In the genomic region with DNA sequence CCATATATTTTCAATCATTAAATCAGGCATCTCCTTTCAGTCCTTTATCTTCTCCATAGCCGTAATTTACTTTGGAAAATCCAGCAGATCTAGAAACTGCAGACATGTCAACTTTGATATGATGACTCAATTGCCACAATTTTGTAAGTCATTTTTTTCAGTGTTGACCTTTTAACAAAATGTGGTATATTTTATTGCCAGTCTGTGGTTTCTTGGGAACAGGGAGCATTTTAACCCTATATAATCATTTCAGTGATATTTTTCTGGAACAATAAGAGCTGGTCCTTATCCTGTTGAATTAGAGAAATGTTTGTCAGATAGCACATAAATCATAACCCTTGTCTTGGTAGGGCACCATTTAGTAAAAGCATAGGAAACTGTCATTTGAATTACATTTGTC, we compare ENCODE assay signal across 35 cellular contexts.
DNase-seq lines count a peak whose midpoint lies in the region; ATAC-seq, FAIRE-seq and TF ChIP-seq lines count a peak whose summit lies in the region.
"Had no signal": no experiment of that assay in that cellular context is flagged by ENCODE, and none has a peak within 500 bp of the region (broad histone marks: within the 10 kb centered on the region; RNA-seq: fewer than 3 reads in every experiment).

No MANE protein-coding gene starts in this region.

- no peak overlapping the region for H2AFZ ChIP-seq in endothelial cell of umbilical vein (ENCODE audit: low read depth, low read length)
- H2AFZ ChIP-seq: GM23338 had no signal

- H3K27ac ChIP-seq in HEK293 (ENCODE audit: extremely low read depth, low read depth, low read length) (no peak overlapping the region), Panc1 (ENCODE audit: low read length) (no peak overlapping the region), endothelial cell of umbilical vein (ENCODE audit: insufficient read depth, low read depth, low read length) (no peak overlapping the region), endodermal cell (ENCODE audit: low read depth, low read length) (no peak overlapping the region)
- H3K27ac ChIP-seq: cardiac muscle cell, heart left ventricle, HL-60, KMS-11, sigmoid colon, SK-N-MC, tibial nerve had no signal

- in situ Hi-C loops in Panc1 (cut with HindIII; ENCODE audit: low pct_unique_long_range_greater_than_20kb, low sequenced_read_pairs), result no loop called here

- WGBS in endodermal cell (ENCODE audit: insufficient coverage in 1 of 2, insufficient read length in 1 of 2), 2 experiments, result 97 to 100% methylated on average over 1 of the region's 1 CpG

- TF ChIP-seq CTCF in HEK293 (tag by site-specific recombination; IDR thresholded peaks at IDR 0.05) (no peak), Panc1 (IDR thresholded peaks at IDR 0.05) (no peak), endothelial cell of umbilical vein (IDR thresholded peaks at IDR 0.05; ENCODE audit: extremely low read depth in 1 of 2, insufficient read depth in 1 of 2, low read depth in 1 of 2, low read length in 2 of 2) (no peak), natural killer cell (IDR thresholded peaks at IDR 0.05) (no peak), endodermal cell (conservative IDR thresholded peaks at IDR 0.05) (no peak)

- dilution Hi-C loops in endothelial cell of umbilical vein (cut with MboI; ENCODE audit: extremely low pct_ligation_motif_present, low sequenced_read_pairs), result no loop called here

- H3K4me1 Mint-ChIP-seq in natural killer cell (no peaks in the 10 kb centered on the region), endodermal cell (peaks cover 3% of the 10 kb centered on the region)
- H3K4me1 Mint-ChIP-seq: GM23338, naive B cell had no signal

- POLR2A ChIA-PET in HEK293 (lab: Yijun Ruan, JAX), result no interaction called here
- POLR2A ChIA-PET in Panc1 (lab: Charles Lee), result interaction anchor here (0.5 kb wide), 1 partner anchor 90 kb away, joined by 11 read pairs; no protein-coding TSS in a partner anchor
- POLR2A ChIA-PET in endothelial cell of umbilical vein (lab: Charles Lee), result no interaction called here

- H3K36me3 Mint-ChIP-seq in natural killer cell (no peaks in the 10 kb centered on the region), endodermal cell (ENCODE audit: low read depth) (peaks cover 65% of the 10 kb centered on the region)

- intact Hi-C loops in Panc1 (cut with micrococcal nuclease; ENCODE audit: unreplicated experiment) (no loop called here), endothelial cell of umbilical vein (cut with micrococcal nuclease) (no loop called here), natural killer cell (cut with micrococcal nuclease) (no loop called here)

- ATAC-seq in Panc1 (no peak), natural killer cell (no peak), GM18505 (IDR thresholded peaks at IDR 0.05; ENCODE audit: unreplicated experiment) (no peak)
- ATAC-seq: activated CD4-positive, CD25-positive, alpha-beta regulatory T cell treated with anti-CD3 and anti-CD28 coated beads, Interleukin-2, amount 50 U/mL, for 24 hours; GM23338; heart left ventricle had no signal

- no peaks in the 10 kb centered on the region for H3K9me1 ChIP-seq in endothelial cell of umbilical vein (replicated peaks; ENCODE audit: control insufficient read depth, extremely low read depth, insufficient read depth, low read length)

- H3K27me3 Mint-ChIP-seq in natural killer cell (ENCODE audit: low read depth in 2 of 2), result no peaks in the 10 kb centered on the region
- H3K27me3 Mint-ChIP-seq in endodermal cell (ENCODE audit: insufficient read depth), result no peaks in the 10 kb centered on the region
- H3K27me3 Mint-ChIP-seq: CD4-positive, alpha-beta T cell; naive B cell; progenitor cell of endocrine pancreas had no signal

- H4K20me1 ChIP-seq in endothelial cell of umbilical vein (replicated peaks; ENCODE audit: control insufficient read depth, extremely low read depth, insufficient read depth, low read length), result no peaks in the 10 kb centered on the region

- H3K4me3 Mint-ChIP-seq in natural killer cell (no peak overlapping the region), endodermal cell (no peak overlapping the region)
- H3K4me3 Mint-ChIP-seq: activated T-helper 1 cell treated with anti-CD3 and anti-CD28 coated beads, Interleukin-12 subunit alpha, Interleukin-12 subunit beta, Interleukin-2, Interleukin-4 antibody, amounts not matched to agents 30 ng/mL and 10 ng/mL and 1 ng/mL, durations not matched to agents 14 hours and 24 hours and 36 hours; CD4-positive, alpha-beta T cell; GM23338; naive B cell; T-helper 1 cell treated with Interleukin-12 subunit alpha and Interleukin-12 subunit beta and Interleukin-4 antibody, amounts not matched to agents 30 μg/mL and 1 μg/mL, for 36 hours had no signal

- no peak overlapping the region for H3K4me3 ChIP-seq in HEK293 (ENCODE audit: low read depth, low read length)
- no peak overlapping the region for H3K4me3 ChIP-seq in Panc1 (ENCODE audit: low read depth in 2 of 2, low read length in 2 of 2)
- H3K4me3 ChIP-seq in endothelial cell of umbilical vein (replicated peaks in 1 of 3; ENCODE audit: insufficient read depth in 1 of 3, low read depth in 1 of 3, low read length in 3 of 3), result no peak overlapping the region
- H3K4me3 ChIP-seq in endodermal cell (ENCODE audit: low read length), result no peak overlapping the region
- H3K4me3 ChIP-seq: cardiac muscle cell, GM23338, heart left ventricle, sigmoid colon, SK-N-MC, tibial nerve had no signal

- H3K9me3 Mint-ChIP-seq in natural killer cell (no peaks in the 10 kb centered on the region), endodermal cell (no peaks in the 10 kb centered on the region)
- H3K9me3 Mint-ChIP-seq: activated T-helper 1 cell treated with anti-CD3 and anti-CD28 coated beads, Interleukin-12 subunit alpha, Interleukin-12 subunit beta, Interleukin-2, Interleukin-4 antibody, amounts not matched to agents 30 ng/mL and 10 ng/mL and 1 ng/mL, durations not matched to agents 14 hours and 24 hours and 36 hours; CD4-positive, alpha-beta T cell; GM23338; T-helper 1 cell treated with Interleukin-12 subunit alpha and Interleukin-12 subunit beta and Interleukin-4 antibody, amounts not matched to agents 30 μg/mL and 1 μg/mL, for 36 hours had no signal

- H3K27ac Mint-ChIP-seq in natural killer cell (no peak overlapping the region), endodermal cell (no peak overlapping the region)
- H3K27ac Mint-ChIP-seq: activated T-helper 1 cell treated with anti-CD3 and anti-CD28 coated beads, Interleukin-12 subunit alpha, Interleukin-12 subunit beta, Interleukin-2, Interleukin-4 antibody, amounts not matched to agents 30 ng/mL and 10 ng/mL and 1 ng/mL, durations not matched to agents 14 hours and 24 hours and 36 hours; CD4-positive, alpha-beta T cell; GM23338; naive B cell; progenitor cell of endocrine pancreas; T-helper 1 cell treated with Interleukin-12 subunit alpha and Interleukin-12 subunit beta and Interleukin-4 antibody, amounts not matched to agents 30 μg/mL and 1 μg/mL, for 36 hours had no signal

- H3K9ac ChIP-seq in endothelial cell of umbilical vein (replicated peaks; ENCODE audit: extremely low read depth, insufficient read depth, low read length) (no peak overlapping the region), endodermal cell (ENCODE audit: extremely low read depth, low read length, poor library complexity, severe bottlenecking) (no peak overlapping the region)
- H3K9ac ChIP-seq: KMS-11 had no signal

- no peaks in the 10 kb centered on the region for H3K9me3 ChIP-seq in HEK293 (ENCODE audit: control insufficient read depth, insufficient read depth, low read depth, low read length)
- no peaks in the 10 kb centered on the region for H3K9me3 ChIP-seq in Panc1 (ENCODE audit: control insufficient read depth, insufficient read depth, low read depth, low read length)
- H3K9me3 ChIP-seq in endothelial cell of umbilical vein (replicated peaks; ENCODE audit: control insufficient read depth, insufficient read depth, low read length), result no peaks in the 10 kb centered on the region
- H3K9me3 ChIP-seq in endodermal cell (ENCODE audit: control insufficient read depth, low read length), result peaks cover 6% of the 10 kb centered on the region
- H3K9me3 ChIP-seq: heart left ventricle, sigmoid colon, tibial nerve had no signal

- H3K27me3 ChIP-seq in Panc1 (ENCODE audit: control insufficient read depth, insufficient read depth, low read length) (no peaks in the 10 kb centered on the region), endothelial cell of umbilical vein (ENCODE audit: control insufficient read depth in 2 of 2, insufficient read depth in 2 of 2, low read length in 2 of 2) (no peaks in the 10 kb centered on the region), endodermal cell (ENCODE audit: control insufficient read depth, insufficient read depth, low read length, poor library complexity, severe bottlenecking) (no peaks in the 10 kb centered on the region)
- H3K27me3 ChIP-seq: cardiac muscle cell, heart left ventricle, sigmoid colon, tibial nerve had no signal

- H3K36me3 ChIP-seq in HEK293 (ENCODE audit: control insufficient read depth in 2 of 2, insufficient read depth in 1 of 2, low read length in 2 of 2) (peaks cover 36 to 55% of the 10 kb centered on the region in 2 experiments), Panc1 (ENCODE audit: control insufficient read depth, insufficient read depth, low read length) (peaks cover 10% of the 10 kb centered on the region; the same call in 1 of the 2 replicates), endothelial cell of umbilical vein (ENCODE audit: control insufficient read depth in 2 of 2, extremely low read depth in 1 of 2, insufficient read depth in 2 of 2, low read length in 2 of 2) (no peaks in the 10 kb centered on the region), endodermal cell (ENCODE audit: control insufficient read depth, insufficient read depth, low read length) (peaks cover 58% of the 10 kb centered on the region)

- no peak for FAIRE-seq in endothelial cell of umbilical vein (lab: Jason Lieb, UNC)
- FAIRE-seq: colon, GM19239 had no signal

- no peaks in the 10 kb centered on the region for H3K79me2 ChIP-seq in endothelial cell of umbilical vein (ENCODE audit: control insufficient read depth, insufficient read depth, low read length)

- BruUV-seq in Panc1 (replicated peaks; lab: Mats Ljungman, UMichigan) (TSS peak; percentile 21), endothelial cell of umbilical vein (replicated peaks; lab: Mats Ljungman, UMichigan) (no TSS peak)

- H3K4me2 ChIP-seq in endothelial cell of umbilical vein (ENCODE audit: insufficient read depth, low read length), result no peak overlapping the region
- H3K4me2 ChIP-seq: GM23338, KMS-11 had no signal

- H3K4me1 ChIP-seq in HEK293 (ENCODE audit: control insufficient read depth, insufficient read depth, low read length) (no peaks in the 10 kb centered on the region), Panc1 (ENCODE audit: control insufficient read depth, insufficient read depth, low read length) (no peaks in the 10 kb centered on the region), endothelial cell of umbilical vein (ENCODE audit: control insufficient read depth, extremely low read depth, insufficient read depth, low read length) (peaks cover 3% of the 10 kb centered on the region), endodermal cell (ENCODE audit: control insufficient read depth, insufficient read depth, low read length) (no peaks in the 10 kb centered on the region)
- H3K4me1 ChIP-seq: heart left ventricle, sigmoid colon, tibial nerve had no signal

- DNase-seq in COLO829 (ENCODE audit: low spot score) (peak; percentile 12), Panc1 (ENCODE audit: low read depth, low spot score) (no peak), endothelial cell of umbilical vein (ENCODE audit: low read depth, low spot score) (no peak), natural killer cell (no peak), endodermal cell (no peak), dermis blood vessel endothelial cell (no peak)
- DNase-seq: activated CD4-positive, alpha-beta T cell treated with anti-CD3 and anti-CD28 coated beads, Interleukin-2, amount 50 U/mL, for 4 hours; activated naive CD4-positive, alpha-beta T cell treated with anti-CD3 and anti-CD28 coated beads, Interleukin-2, amount 50 U/mL, for 16 hours; anterior cingulate cortex; CD4-positive, alpha-beta T cell; effector CD4-positive, alpha-beta T cell; foreskin fibroblast; heart left ventricle; midbrain; naive B cell; NCI-H1048; NCI-H187; NCI-H2171; NCI-H510A treated with DMSO at 0.1 percent for 48 hours; sigmoid colon; stimulated activated CD4-positive, alpha-beta T cell treated with anti-CD3 and anti-CD28 coated beads, Interleukin-4, amount 100 ng/mL, for 1 hour had no signal

- TF ChIP-seq POLR2A in endothelial cell of umbilical vein (IDR thresholded peaks at IDR 0.05; ENCODE audit: low read depth, low read length), result no peak
- TF ChIP-seq POLR2A in GM18505 (IDR thresholded peaks at IDR 0.05; ENCODE audit: borderline replicate concordance, extremely low read depth, insufficient read depth, insufficient read length), result no peak

- CTCF ChIA-PET in HEK293 (lab: Yijun Ruan, JAX) (interaction anchor here (0.7 kb wide), 1 partner anchor 90 kb away, joined by 4 read pairs; no protein-coding TSS in a partner anchor), Panc1 (lab: Charles Lee) (no interaction called here), endothelial cell of umbilical vein (lab: Charles Lee) (interaction anchor here (1.3 kb wide), 1 partner anchor 9 kb away, joined by 3 read pairs; no protein-coding TSS in a partner anchor)
